Comparison of ENCODE assay signal across 1 cellular context in genomic region chrX:53082773-53083616, GRCh38.
TF ChIP-seq lines count a peak whose summit lies in the region.

No MANE protein-coding gene starts in this region.

TF ChIP-seq in H1, 55 proteins besides CTCF, POLR2A, EP300 and RAD21:
- TF ChIP-seq TAF7 (optimal IDR thresholded peaks at IDR 0.05; ENCODE audit: borderline replicate concordance, low read depth, low read length): no peak
- no peak for TF ChIP-seq YY1 (IDR thresholded peaks at IDR 0.05; ENCODE audit: low read depth, low read length)
TF ChIP-seq in H1: peak in this region for 0.
